17 cellular contexts compared by ENCODE assay signal in the genomic region with DNA sequence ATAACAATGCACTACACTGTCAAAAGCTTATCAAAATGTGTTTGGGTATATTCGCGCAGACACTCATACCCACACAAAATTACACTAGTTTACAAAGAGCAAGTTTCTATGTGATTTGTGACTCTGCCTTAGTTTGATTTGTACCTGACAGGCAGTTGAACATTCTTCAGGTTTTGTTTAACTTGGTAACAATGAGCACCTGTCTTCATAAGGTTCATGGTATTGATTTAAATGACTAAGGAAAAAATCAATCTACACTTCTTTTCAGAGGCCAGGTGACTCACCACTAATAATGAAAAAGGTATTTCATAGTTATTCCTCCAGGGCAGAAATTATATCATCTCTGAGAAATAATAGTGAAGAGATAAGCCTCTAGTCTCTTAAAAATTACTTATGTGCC.
"Had no signal": no experiment of that assay in that cellular context is flagged by ENCODE, and none has a peak within 500 bp of the region (broad histone marks: within the 10 kb centered on the region; RNA-seq: fewer than 3 reads in every experiment).

No MANE protein-coding gene starts in this region.

- FAIRE-seq: astrocyte had no signal

- H3K4me3 ChIP-seq: adrenal gland, gastroesophageal sphincter, heart left ventricle, left lung, upper lobe of right lung had no signal

- ATAC-seq: activated naive CD4-positive, alpha-beta T cell treated with anti-CD3 and anti-CD28 coated beads, Interleukin-2, amount 50 U/mL, for 72 hours; esophagus mucosa; gastroesophageal sphincter; heart left ventricle; left lung; natural killer cell treated with Interleukin-12 subunit alpha and Interleukin-12 subunit beta and Interleukin-15 and Interleukin-18, amount 100 ng/mL, for 72 hours; upper lobe of right lung had no signal

- H3K36me3 ChIP-seq: adrenal gland, gastroesophageal sphincter, heart left ventricle, left lung, upper lobe of right lung had no signal

- DNase-seq: activated CD4-positive, alpha-beta T cell treated with anti-CD3 and anti-CD28 coated beads, Interleukin-2, amount 50 U/mL, for 4 hours; activated CD4-positive, CD25-positive, alpha-beta regulatory T cell treated with anti-CD3 and anti-CD28 coated beads, Interleukin-2, amount 50 U/mL, for 72 hours; activated gamma-delta T cell treated with Interleukin-2 at 50 U/mL for 16 hours; activated T-cell treated with anti-CD3 and anti-CD28 coated beads for 4 hours; adrenal gland; effector CD4-positive, alpha-beta T cell; heart left ventricle; left lung; retina; stimulated activated CD8-positive, alpha-beta memory T cell treated with anti-CD3 and anti-CD28 coated beads, Interleukin-4, amount 100 ng/mL, for 48 hours; stimulated activated naive CD4-positive, alpha-beta T cell; upper lobe of right lung had no signal

- H3K27me3 ChIP-seq: adrenal gland, gastroesophageal sphincter, heart left ventricle, left lung, upper lobe of right lung had no signal
